Comparison of ENCODE assay signal across 24 cellular contexts in genomic region chrX:1385824-1386223, GRCh38. TPM values are rescaled to one million over a fixed set of nuclear protein-coding genes. Genes with fewer than 3 reads are reported as not detected.
DNase-seq lines count a peak whose midpoint lies in the region; ATAC-seq, FAIRE-seq and TF ChIP-seq lines count a peak whose summit lies in the region.
"Had no signal": no experiment of that assay in that cellular context is flagged by ENCODE, and none has a peak within 500 bp of the region (broad histone marks: within the 10 kb centered on the region; RNA-seq: fewer than 3 reads in every experiment).

No MANE protein-coding gene starts in this region.

- H3K9me3 ChIP-seq in SK-N-SH (no peaks in the 10 kb centered on the region), H1 (ENCODE audit: insufficient read depth in 2 of 2, low read depth in 1 of 2, low read length in 1 of 2) (no peaks in the 10 kb centered on the region), osteoblast (ENCODE audit: low read depth, low read length) (no peaks in the 10 kb centered on the region), gastroesophageal sphincter (no peaks in the 10 kb centered on the region)
- H3K9me3 ChIP-seq: prostate gland, stomach, transverse colon had no signal

- no peaks in the 10 kb centered on the region for H3K27me3 ChIP-seq in SK-N-SH (ENCODE audit: insufficient read depth)
- H3K27me3 ChIP-seq in H1 (replicated peaks in 1 of 4; ENCODE audit: control insufficient read depth in 3 of 4, extremely low read depth in 1 of 4, insufficient read depth in 3 of 4, low read length in 3 of 4) = no peaks in the 10 kb centered on the region
- no peaks in the 10 kb centered on the region for H3K27me3 ChIP-seq in osteoblast (ENCODE audit: insufficient read depth, low read length)
- H3K27me3 ChIP-seq in gastroesophageal sphincter = no peaks in the 10 kb centered on the region
- H3K27me3 ChIP-seq: stomach, transverse colon had no signal

- peaks cover 3 to 12% of the 10 kb centered on the region in 2 experiments; a peak in 2 of 4 replicates for H3K4me1 ChIP-seq in SK-N-SH (ENCODE audit: control insufficient read depth in 1 of 2, insufficient read depth in 2 of 2, low read depth in 1 of 2, low read length in 1 of 2)
- peaks cover 0 to 6% (median 2%) of the 10 kb centered on the region in 4 experiments; a peak in 6 of 7 replicates for H3K4me1 ChIP-seq in H1 (replicated peaks in 1 of 4; ENCODE audit: control insufficient read depth in 3 of 4, insufficient read depth in 4 of 4, low read length in 3 of 4)
- H3K4me1 ChIP-seq in osteoblast (ENCODE audit: insufficient read depth, low read length) = peaks cover 10% of the 10 kb centered on the region
- peaks cover 3 to 43% (median 22%) of the 10 kb centered on the region in 3 donors for H3K4me1 ChIP-seq in gastroesophageal sphincter

- ATAC-seq in SK-N-SH treated with all-trans-retinoic acid at 6 μM for 48 hours = no peak
- ATAC-seq in HG03342 (IDR thresholded peaks at IDR 0.05; ENCODE audit: unreplicated experiment) = no peak
- ATAC-seq in HG03095 (IDR thresholded peaks at IDR 0.05; ENCODE audit: unreplicated experiment) = no peak
- ATAC-seq in gastroesophageal sphincter = no peak

- no peak overlapping the region for H2BK20ac ChIP-seq in H1 (ENCODE audit: low read length)

- no peak overlapping the region for H3K56ac ChIP-seq in H1 (replicated peaks; ENCODE audit: insufficient read length, low read depth, low read length)

- FAIRE-seq in H1 (lab: Jason Lieb, UNC) = no peak
- FAIRE-seq: GM18507 had no signal

- no peak overlapping the region for H3K4ac ChIP-seq in H1 (replicated peaks; ENCODE audit: insufficient read length, low read depth, low read length)

- no peak overlapping the region for H3K23ac ChIP-seq in H1 (ENCODE audit: insufficient read length)

- 99% methylated on average over 7 of the region's 13 CpGs for WGBS in SK-N-SH (ENCODE audit: low lambda C conversion rate)
- WGBS in H1 (ENCODE audit: extremely low coverage in 1 of 2, insufficient coverage in 1 of 2, insufficient read length in 1 of 2, insufficient replicate concordance in 2 of 2, low coverage in 1 of 2, low lambda C conversion rate in 2 of 2, missing lambda C conversion rate in 1 of 2), 2 experiments = 94% methylated on average over 13 of the region's 13 CpGs; no CpG with 5 or more reads in 1 of the 2 experiments
- WGBS in gastroesophageal sphincter (ENCODE audit: low coverage in 1 of 2), 2 donors = 92 to 100% methylated on average over 2 to 6 of the region's 13 CpGs

- POLR2A ChIA-PET in SK-N-SH (lab: Yijun Ruan, JAX) = no interaction called here
- POLR2A ChIA-PET in HEK293T (lab: Yijun Ruan, JAX) = no interaction called here
- POLR2A ChIA-PET in H1 (lab: Charles Lee; ENCODE audit: partially characterized antibody) = no interaction called here

- H3F3A ChIP-seq in SK-N-SH (replicated peaks; ENCODE audit: insufficient read depth) = peaks cover 60% of the 10 kb centered on the region

- peaks cover 83% of the 10 kb centered on the region for H4K20me1 ChIP-seq in SK-N-SH (ENCODE audit: insufficient read depth)
- H4K20me1 ChIP-seq in H1 (replicated peaks in 1 of 2; ENCODE audit: control insufficient read depth in 1 of 2, insufficient read depth in 2 of 2, low read length in 2 of 2) = peaks cover 34 to 41% of the 10 kb centered on the region in 2 experiments
- H4K20me1 ChIP-seq in osteoblast (ENCODE audit: insufficient read depth, low read length) = peaks cover 62% of the 10 kb centered on the region

- no peak overlapping the region for H3K27ac ChIP-seq in SK-N-SH (ENCODE audit: low read depth in 2 of 2, low read length in 1 of 2)
- no peak overlapping the region for H3K27ac ChIP-seq in H1 (ENCODE audit: low read depth, low read length)
- H3K27ac ChIP-seq in osteoblast (ENCODE audit: low read depth, low read length) = no peak overlapping the region
- H3K27ac ChIP-seq in gastroesophageal sphincter = no peak overlapping the region
- H3K27ac ChIP-seq: PC-9, prostate gland, stomach, transverse colon, WERI-Rb-1 had no signal

- no peak for TF ChIP-seq CTCF in SK-N-SH (IDR thresholded peaks at IDR 0.05)
- no peak for TF ChIP-seq CTCF in H1 (IDR thresholded peaks at IDR 0.05; ENCODE audit: control extremely low read depth in 1 of 3, insufficient read depth in 1 of 3, low read depth in 1 of 3, low read length in 3 of 3)
- TF ChIP-seq CTCF in osteoblast (IDR thresholded peaks at IDR 0.05; ENCODE audit: extremely low read depth, low read depth, low read length) = no peak
- TF ChIP-seq CTCF in gastroesophageal sphincter (IDR thresholded peaks at IDR 0.05) = no peak

- no peaks in the 10 kb centered on the region; the same call in 1 of the 2 replicates for H3K79me1 ChIP-seq in H1 (ENCODE audit: low read depth, low read length)

- H2BK5ac ChIP-seq in H1 (ENCODE audit: low read depth, low read length) = no peak overlapping the region

- H2BK12ac ChIP-seq in H1 (ENCODE audit: low read depth, low read length) = no peak overlapping the region

- H2AK5ac ChIP-seq in H1 (ENCODE audit: low read depth, low read length) = no peak overlapping the region

- H3K79me2 ChIP-seq in SK-N-SH (ENCODE audit: insufficient read depth) = peaks cover 42% of the 10 kb centered on the region
- peaks cover 21 to 39% of the 10 kb centered on the region in 2 experiments for H3K79me2 ChIP-seq in H1 (ENCODE audit: control insufficient read depth in 1 of 2, insufficient read depth in 2 of 2, low read length in 2 of 2)
- peaks cover 44% of the 10 kb centered on the region for H3K79me2 ChIP-seq in osteoblast (ENCODE audit: insufficient read depth, low read length)

- no peak overlapping the region for H4K5ac ChIP-seq in H1 (ENCODE audit: insufficient read length, low read depth, low read length)

- no peak overlapping the region for H4K91ac ChIP-seq in H1 (replicated peaks; ENCODE audit: insufficient read length, low read length)

- H2BK120ac ChIP-seq in H1 (replicated peaks; ENCODE audit: low read depth, low read length) = no peak overlapping the region

- H3K9me2 ChIP-seq in SK-N-SH = no peaks in the 10 kb centered on the region

- H3K9ac ChIP-seq in SK-N-SH (no peak overlapping the region), H1 (replicated peaks in 1 of 4; ENCODE audit: extremely low read depth in 1 of 4, low read depth in 3 of 4, low read length in 3 of 4) (no peak overlapping the region)

- DNase-seq in SK-N-SH (peak; percentile 25), HEK293T (ENCODE audit: extremely low spot score) (peak; percentile 3), H1 (ENCODE audit: low read depth in 1 of 2, low spot score in 2 of 2) (peak in 1 of 2 experiments; percentile 44), osteoblast (ENCODE audit: insufficient read length, low spot score, missing footprints) (peak; percentile 32)
- DNase-seq: activated CD4-positive, alpha-beta memory T cell treated with anti-CD3 and anti-CD28 coated beads for 36 hours; activated naive CD8-positive, alpha-beta T cell treated with anti-CD3 and anti-CD28 coated beads, Interleukin-2, amount 10 ng/mL, durations not matched to agents 7 days and 5 days; activated T-cell treated with anti-CD3 and anti-CD28 coated beads, Interleukin-2, amount 50 U/mL, for 72 hours; AML-193; NCI-H1930; NCI-H2227 treated with DMSO at 0.1 percent for 48 hours; NCI-H82; PC-9; stimulated activated CD4-positive, alpha-beta T cell treated with anti-CD3 and anti-CD28 coated beads, Interleukin-4, amount 100 ng/mL, for 1 hour; stomach; transverse colon; WERI-Rb-1 had no signal

- H3K4me3 ChIP-seq in SK-N-SH (ENCODE audit: low read depth in 2 of 2, low read length in 1 of 2) (no peak overlapping the region), H1 (ENCODE audit: extremely low read depth in 1 of 4, insufficient read depth in 2 of 4, low read depth in 3 of 4, low read length in 4 of 4) (no peak overlapping the region), osteoblast (ENCODE audit: insufficient read depth, low read length) (no peak overlapping the region), gastroesophageal sphincter (no peak overlapping the region)
- H3K4me3 ChIP-seq: PC-9, prostate gland, smooth muscle cell, stomach, transverse colon had no signal

- H3K4me2 ChIP-seq in SK-N-SH = no peak overlapping the region
- no peak overlapping the region for H3K4me2 ChIP-seq in H1 (ENCODE audit: insufficient read depth in 1 of 2, low read depth in 2 of 2, low read length in 2 of 2)
- H3K4me2 ChIP-seq in osteoblast (ENCODE audit: insufficient read depth, low read length) = no peak overlapping the region
- H3K4me2 ChIP-seq: PC-9, smooth muscle cell had no signal

- CTCF ChIA-PET in SK-N-SH (lab: Yijun Ruan, JAX) (no interaction called here), HEK293T (lab: Yijun Ruan, JAX) (no interaction called here), H1 (lab: Charles Lee; ENCODE audit: partially characterized antibody) (no interaction called here)

- H3K18ac ChIP-seq in H1 (ENCODE audit: extremely low read depth, low read length) = no peak overlapping the region

- TF ChIP-seq RAD21 in SK-N-SH (IDR thresholded peaks at IDR 0.05; ENCODE audit: low read length) (no peak), H1 (IDR thresholded peaks at IDR 0.05 in 1 of 2, conservative IDR thresholded peaks at IDR 0.05 in 1 of 2; ENCODE audit: low read depth in 2 of 2, low read length in 2 of 2) (no peak)

- H2AFZ ChIP-seq in SK-N-SH (ENCODE audit: low read depth) = no peak overlapping the region
- no peak overlapping the region for H2AFZ ChIP-seq in H1 (ENCODE audit: low read length)
- no peak overlapping the region for H2AFZ ChIP-seq in osteoblast (ENCODE audit: low read length)
- H2AFZ ChIP-seq: PC-9 had no signal

- TF ChIP-seq POLR2A in H1 (IDR thresholded peaks at IDR 0.05; ENCODE audit: control extremely low read depth in 1 of 2, low read depth in 2 of 2, low read length in 2 of 2) (peak in 1 of 2 experiments; percentile 68; a peak in 1 of 3 replicates), gastroesophageal sphincter (IDR thresholded peaks at IDR 0.05) (no peak)

- H2BK15ac ChIP-seq in H1 (ENCODE audit: low read length) = no peak overlapping the region

- H3K36me3 ChIP-seq in SK-N-SH (replicated peaks in 1 of 2; ENCODE audit: control insufficient read depth in 1 of 2, insufficient read depth in 2 of 2, low read length in 1 of 2) (peaks cover 53 to 62% of the 10 kb centered on the region in 2 experiments), H1 (ENCODE audit: control insufficient read depth in 2 of 4, insufficient read depth in 4 of 4, low read length in 3 of 4) (peaks cover 58 to 75% (median 63%) of the 10 kb centered on the region in 4 experiments), osteoblast (ENCODE audit: insufficient read depth, low read length) (peaks cover 62% of the 10 kb centered on the region), gastroesophageal sphincter (peaks cover 0 to 91% of the 10 kb centered on the region in 2 donors)

- peak overlapping the region; percentile 72; the same call in 1 of the 2 replicates for H4K8ac ChIP-seq in H1 (ENCODE audit: extremely low read depth, insufficient read depth, low read length)

- TF ChIP-seq EP300 in SK-N-SH (IDR thresholded peaks at IDR 0.05; ENCODE audit: borderline replicate concordance in 1 of 2, low read depth in 1 of 2, low read length in 1 of 2) = no peak
- TF ChIP-seq EP300 in H1 (IDR thresholded peaks at IDR 0.05; ENCODE audit: borderline replicate concordance in 1 of 2, low read depth in 2 of 2, low read length in 2 of 2) = no peak
- no peak for TF ChIP-seq EP300 in gastroesophageal sphincter (IDR thresholded peaks at IDR 0.05)

- H3K23me2 ChIP-seq in H1 (ENCODE audit: low read depth, low read length) = no peaks in the 10 kb centered on the region

- H3K14ac ChIP-seq in H1 (ENCODE audit: insufficient read length) = no peak overlapping the region

RNA-seq across cellular contexts. Expression of gene SLC25A6, which starts 6.1 kb away (rescaled TPM):
- polyA plus RNA-seq in SK-N-SH (2012; rRNA removed) (819 and 981 TPM in 2 replicates), H1 (2011; rRNA removed) (1,220 and 1,529 TPM in 2 replicates)
- 485 and 755 TPM in 2 replicates for polyA plus RNA-seq in SK-N-SH (2012; cell fraction: cytosol; rRNA removed)
- polyA plus RNA-seq in SK-N-SH (2012; cell fraction: nucleus; rRNA removed) = 272 and 356 TPM in 2 replicates
- total RNA-seq in H1 (2021; fragmentation: NEBNext Ultra II Directional; extraction: Animal tissue kit (Norgen Biotek cat#: 25700)) = 487 and 514 TPM in 2 replicates
- polyA plus RNA-seq in H1 (2011; cell fraction: cytosol; rRNA removed) = 1,117 TPM
- polyA plus RNA-seq in H1 (2011; cell fraction: nucleus; rRNA removed) = 686 TPM
- polyA plus RNA-seq in H1 (2012, experiment 1 of 2) = 559 to 826 TPM (median 767 TPM) in 4 replicates
- polyA plus RNA-seq in H1 (2012, experiment 2 of 2) = 674 TPM
- 424 TPM for polyA plus RNA-seq in H1 (2013, experiment 1 of 2)
- polyA plus RNA-seq in H1 (2013, experiment 2 of 2) = 418 TPM
- polyA minus RNA-seq in H1 (2011; rRNA and poly(A)+ RNA removed) = 356 and 371 TPM in 2 replicates
- 639 TPM for polyA minus RNA-seq in H1 (2011; cell fraction: cytosol; rRNA and poly(A)+ RNA removed)
- 472 TPM for polyA minus RNA-seq in H1 (2011; cell fraction: nucleus; rRNA and poly(A)+ RNA removed)
- total RNA-seq in osteoblast (182 and 203 TPM in 2 replicates), gastroesophageal sphincter (100 to 1,000 TPM; 204 to 408 (median 268) TPM)

RNA-seq across cellular contexts. Expression of gene IL3RA, which starts 49.2 kb away (rescaled TPM):
- polyA plus RNA-seq in SK-N-SH (2012; rRNA removed) (not detected in 2 replicates), H1 (2011; rRNA removed) (0.11 and 0.19 TPM in 2 replicates)
- 0.03 TPM in 1 of 2 replicates, not detected in the other for polyA plus RNA-seq in SK-N-SH (2012; cell fraction: cytosol; rRNA removed)
- not detected in 2 replicates for polyA plus RNA-seq in SK-N-SH (2012; cell fraction: nucleus; rRNA removed)
- not detected in 2 replicates for total RNA-seq in H1 (2021; fragmentation: NEBNext Ultra II Directional; extraction: Animal tissue kit (Norgen Biotek cat#: 25700))
- polyA plus RNA-seq in H1 (2011; cell fraction: cytosol; rRNA removed) = not detected
- polyA plus RNA-seq in H1 (2011; cell fraction: nucleus; rRNA removed) = 0.09 TPM
- 0.87 to 1.4 TPM (median 1.1 TPM) in 4 replicates for polyA plus RNA-seq in H1 (2012, experiment 1 of 2)
- not detected for polyA plus RNA-seq in H1 (2012, experiment 2 of 2)
- polyA plus RNA-seq in H1 (2013, experiment 1 of 2) = 0.08 TPM
- 0.07 TPM for polyA plus RNA-seq in H1 (2013, experiment 2 of 2)
- not detected in 2 replicates for polyA minus RNA-seq in H1 (2011; rRNA and poly(A)+ RNA removed)
- not detected for polyA minus RNA-seq in H1 (2011; cell fraction: cytosol; rRNA and poly(A)+ RNA removed)
- polyA minus RNA-seq in H1 (2011; cell fraction: nucleus; rRNA and poly(A)+ RNA removed) = not detected
- total RNA-seq in osteoblast (0.72 and 0.88 TPM in 2 replicates), gastroesophageal sphincter (10 to 100 TPM in 1 of 4 donors, 1 to 10 TPM in 3; 3.6 to 10.2 (median 6.7) TPM)
- total RNA-seq: PC-9, smooth muscle cell had no signal
- polyA plus RNA-seq: neural cell had no signal

Comparison
In these comparisons a context has a peak if more than half of its experiments do, and no peak if none do; other contexts are left out.
1. Of the 17 proteins assayed by ChIP-seq in both H1 and SK-N-SH: peak only in H1: POLR2AphosphoS5 and USF2; only in SK-N-SH: none; in both: none; in neither: 15.